In genomic region chr15:58066042-58066867, GRCh38 we compare ENCODE assay signal across 2 cellular contexts.
TF ChIP-seq lines count a peak whose summit lies in the region.

No MANE protein-coding gene starts in this region.

TF ChIP-seq in IMR-90, 13 proteins besides CTCF, POLR2A, EP300 and RAD21:
- TF ChIP-seq SMC3 (IDR thresholded peaks at IDR 0.05; ENCODE audit: low read depth, low read length) (peak; percentile 32), MXI1 (IDR thresholded peaks at IDR 0.05; ENCODE audit: borderline replicate concordance, low read depth, low read length) (no peak)

TF ChIP-seq in endothelial cell of umbilical vein, 7 proteins besides CTCF, POLR2A, EP300 and RAD21:
- TF ChIP-seq POLR2AphosphoS5 (IDR thresholded peaks at IDR 0.05; ENCODE audit: insufficient read depth, low read depth, low read length) = peak; percentile 32
- no peak for TF ChIP-seq JUN (IDR thresholded peaks at IDR 0.05; ENCODE audit: borderline replicate concordance, insufficient read depth, insufficient read length, low read depth)
- TF ChIP-seq FOS (IDR thresholded peaks at IDR 0.05; ENCODE audit: borderline replicate concordance, insufficient read depth, low read length) = no peak
- TF ChIP-seq GATA2 (IDR thresholded peaks at IDR 0.05; ENCODE audit: insufficient read depth, insufficient read length, low read depth, low read length) = no peak
